ENCODE assay signal across 9 cellular contexts in the genomic region with DNA sequence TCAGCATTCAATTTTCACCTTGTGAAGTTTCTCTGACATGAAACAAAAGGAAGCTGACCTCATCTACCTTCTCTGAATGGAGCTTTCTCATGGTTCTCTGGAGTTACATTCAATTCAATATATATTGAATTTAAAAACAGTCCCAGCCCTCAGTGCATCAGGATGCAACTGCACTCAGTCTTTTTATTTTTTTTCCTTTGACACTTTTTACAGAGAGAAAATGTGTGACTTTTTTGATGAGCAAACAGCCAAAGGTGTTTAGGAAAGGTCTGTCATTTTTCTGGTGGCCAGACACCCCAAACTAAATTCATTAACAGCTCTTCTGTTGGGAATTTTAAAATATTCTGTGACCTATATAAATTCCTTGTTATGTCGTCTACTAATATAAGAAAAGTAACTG.
"Had no signal": no experiment of that assay in that cellular context is flagged by ENCODE, and none has a peak within 500 bp of the region (broad histone marks: within the 10 kb centered on the region; RNA-seq: fewer than 3 reads in every experiment).

No MANE protein-coding gene starts in this region.

- H3K4me3 Mint-ChIP-seq: GM23338, H9, HFFc6 had no signal

- H3K9me3 ChIP-seq: HAP-1 had no signal

- DNase-seq: GM23248, GOT3, H7, H9, HCEC 1CT, HFFc6 had no signal

- H3K27ac ChIP-seq: GM23248 had no signal

- H3K4me1 Mint-ChIP-seq: GM23338, H9 had no signal

- H3K4me3 ChIP-seq: GM23248, GM23338, HAP-1 had no signal

- H3K36me3 ChIP-seq: HAP-1 had no signal

- H3K9me3 Mint-ChIP-seq: GM23338, H9, HFFc6 had no signal

- H3K4me1 ChIP-seq: HAP-1 had no signal

- ATAC-seq: GM23338, HCT116 had no signal

- H3K27ac Mint-ChIP-seq: GM23338, H9, HFFc6 had no signal
